In the genomic region with DNA sequence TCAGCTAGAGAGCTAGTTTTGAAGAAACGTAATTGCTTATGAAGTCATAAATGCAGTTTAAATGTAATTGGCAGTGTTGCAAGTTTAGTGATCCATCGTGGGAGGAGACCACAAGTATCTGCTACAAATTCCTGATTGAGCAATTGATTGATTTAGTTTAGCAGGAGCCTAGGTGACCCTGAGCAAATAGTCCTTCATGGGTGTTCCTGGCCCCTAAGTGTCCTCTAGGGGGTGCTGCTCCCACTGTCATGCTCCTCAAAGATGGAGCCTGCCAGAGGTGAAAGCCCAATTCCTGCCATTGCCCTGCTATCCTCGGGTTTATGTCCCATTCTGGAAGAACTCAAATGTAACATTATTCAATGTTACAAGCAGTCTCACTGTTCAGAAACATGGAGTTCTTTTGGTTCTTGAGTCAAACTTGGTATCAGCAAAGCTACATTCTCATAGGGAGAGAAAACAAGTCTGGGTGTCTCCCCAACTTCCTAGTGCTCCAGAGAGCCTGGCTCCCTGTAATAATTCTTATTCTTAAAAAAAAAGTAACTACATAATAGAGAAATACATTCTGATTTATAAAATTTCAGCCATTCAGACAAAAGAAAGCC, we compare ENCODE assay signal across 1 cellular context.
TF ChIP-seq lines count a peak whose summit lies in the region.

No MANE protein-coding gene starts in this region.

TF ChIP-seq in SK-N-SH treated with all-trans-retinoic acid at 6 μM for 48 hours, 23 proteins besides CTCF, POLR2A, EP300 and RAD21 (continued from another document):
- TF ChIP-seq, protein P1, sequence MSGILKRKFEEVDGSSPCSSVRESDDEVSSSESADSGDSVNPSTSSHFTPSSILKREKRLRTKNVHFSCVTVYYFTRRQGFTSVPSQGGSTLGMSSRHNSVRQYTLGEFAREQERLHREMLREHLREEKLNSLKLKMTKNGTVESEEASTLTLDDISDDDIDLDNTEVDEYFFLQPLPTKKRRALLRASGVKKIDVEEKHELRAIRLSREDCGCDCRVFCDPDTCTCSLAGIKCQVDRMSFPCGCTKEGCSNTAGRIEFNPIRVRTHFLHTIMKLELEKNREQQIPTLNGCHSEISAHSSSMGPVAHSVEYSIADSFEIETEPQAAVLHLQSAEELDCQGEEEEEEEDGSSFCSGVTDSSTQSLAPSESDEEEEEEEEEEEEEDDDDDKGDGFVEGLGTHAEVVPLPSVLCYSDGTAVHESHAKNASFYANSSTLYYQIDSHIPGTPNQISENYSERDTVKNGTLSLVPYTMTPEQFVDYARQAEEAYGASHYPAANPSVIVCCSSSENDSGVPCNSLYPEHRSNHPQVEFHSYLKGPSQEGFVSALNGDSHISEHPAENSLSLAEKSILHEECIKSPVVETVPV (CRISPR knock-in tag; IDR thresholded peaks at IDR 0.05), result no peak
- TF ChIP-seq ISL1 (CRISPR knock-in tag; IDR thresholded peaks at IDR 0.05) (no peak), SNAI2 (CRISPR knock-in tag; IDR thresholded peaks at IDR 0.05) (no peak), CSDC2 (CRISPR knock-in tag; IDR thresholded peaks at IDR 0.05) (no peak)
